In the genomic region with DNA sequence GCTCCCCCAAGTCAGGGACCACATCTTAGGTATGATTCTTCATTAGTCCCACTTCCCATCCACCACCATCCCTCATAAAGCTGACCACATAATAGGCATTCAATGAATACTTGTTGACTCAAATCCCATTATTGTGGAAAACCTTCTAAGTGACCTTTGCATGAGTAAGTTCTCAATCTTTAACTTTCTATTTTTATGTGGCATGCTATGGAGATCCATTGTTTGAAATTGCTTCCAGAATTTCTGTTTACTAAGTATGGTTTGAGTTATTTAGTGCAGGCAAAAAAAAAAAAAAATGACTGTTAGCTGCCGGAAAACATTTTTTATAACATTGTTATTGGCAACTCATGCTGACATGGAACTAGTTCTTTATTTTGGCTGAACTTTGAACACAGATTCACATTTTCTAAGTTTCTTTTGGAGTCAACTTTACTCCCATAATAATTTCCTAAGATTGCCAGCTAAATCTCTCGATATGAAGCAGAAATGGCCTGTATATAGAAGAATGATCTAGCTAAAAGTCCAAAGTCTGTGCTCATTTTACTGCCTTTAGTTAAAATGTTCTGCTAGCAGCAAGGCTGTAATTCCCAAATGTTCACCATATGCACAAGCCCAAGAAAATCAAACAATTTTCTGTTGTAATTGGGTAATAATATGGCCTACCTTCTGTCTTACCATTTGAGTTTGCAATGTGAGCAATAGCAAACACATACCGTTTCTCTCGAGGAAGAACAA, we compare ENCODE assay signal across 14 cellular contexts.
DNase-seq lines count a peak whose midpoint lies in the region; ATAC-seq lines count a peak whose summit lies in the region.
"Had no signal": no experiment of that assay in that cellular context is flagged by ENCODE, and none has a peak within 500 bp of the region (broad histone marks: within the 10 kb centered on the region; RNA-seq: fewer than 3 reads in every experiment).

No MANE protein-coding gene starts in this region.

- ATAC-seq in HG02973 (IDR thresholded peaks at IDR 0.05; ENCODE audit: unreplicated experiment), result no peak
- ATAC-seq: esophagus mucosa had no signal

- DNase-seq in EH (ENCODE audit: low read depth) (peak; percentile 73), RKO (ENCODE audit: low spot score) (peak; percentile 51), fibroblast of gingiva (ENCODE audit: low read depth) (peak; percentile 91), renal cortical epithelial cell (ENCODE audit: low read depth) (peak; percentile 98), NCI-H2081 (lab: John Stamatoyannopoulos, UW) (no peak), mucosa of gallbladder (ENCODE audit: low spot score) (no peak), UCSD-AML1 (lab: John Stamatoyannopoulos, UW; ENCODE audit: unreplicated experiment) (no peak)
- DNase-seq: activated CD4-positive, CD25-positive, alpha-beta regulatory T cell; activated CD8-positive, alpha-beta memory T cell treated with anti-CD3 and anti-CD28 coated beads, Interleukin-2, amount 50 U/mL, for 4 hours; mesendoderm; occipital lobe; trophoblast cell had no signal

Comparison
In these comparisons a context has a peak if more than half of its experiments do, and no peak if none do; other contexts are left out.
1. DNase-seq: peak in EH (single experiment), RKO (single experiment), fibroblast of gingiva (single experiment) and renal cortical epithelial cell (single experiment); none in NCI-H2081 (0 of 2), mucosa of gallbladder (single experiment) and UCSD-AML1 (single experiment).